In the genomic region with DNA sequence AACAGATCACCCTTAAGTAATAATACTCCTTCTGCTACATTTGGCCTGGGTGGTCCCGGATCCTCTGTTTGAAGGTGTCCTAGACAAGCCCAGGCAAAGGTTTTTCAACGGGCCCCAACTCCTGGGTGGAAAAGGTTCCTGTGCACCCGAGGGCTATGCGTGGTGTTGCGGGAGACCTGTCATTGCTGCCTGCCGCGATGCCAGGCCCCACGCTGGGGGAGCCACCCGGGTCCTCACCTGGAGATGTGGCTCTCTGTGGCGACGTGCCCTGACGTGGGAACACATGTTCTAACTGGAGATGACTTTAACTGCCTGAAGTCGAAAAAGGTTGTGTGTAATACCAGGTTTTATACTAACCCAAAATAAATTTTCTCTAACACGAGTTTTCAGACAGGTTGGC, we compare ENCODE assay signal across 27 cellular contexts.
DNase-seq lines count a peak whose midpoint lies in the region; ATAC-seq, FAIRE-seq and TF ChIP-seq lines count a peak whose summit lies in the region.
"Had no signal": no experiment of that assay in that cellular context is flagged by ENCODE, and none has a peak within 500 bp of the region (broad histone marks: within the 10 kb centered on the region; RNA-seq: fewer than 3 reads in every experiment).

No MANE protein-coding gene starts in this region.

- FAIRE-seq in kidney (lab: Jason Lieb, UNC): no peak
- FAIRE-seq: A549, GM12878, GM12892, GM18507 had no signal

- POLR2A ChIA-PET in MCF 10A (lab: Yijun Ruan, JAX): no interaction called here

- WGBS in mammary epithelial cell (ENCODE audit: low coverage, missing lambda C conversion rate): 32% methylated on average over 11 of the region's 14 CpGs
- WGBS in testis, 2 donors: 76 to 79% methylated on average over 11 to 14 of the region's 14 CpGs

- H3K9me3 Mint-ChIP-seq in MCF 10A (ENCODE audit: unreplicated experiment): peaks cover 50% of the 10 kb centered on the region
- H3K9me3 Mint-ChIP-seq in activated naive CD4-positive, alpha-beta T cell treated with anti-CD3 and anti-CD28 coated beads for 36 hours: peaks cover 4% of the 10 kb centered on the region
- peaks cover 3 to 9% of the 10 kb centered on the region in 2 donors for H3K9me3 Mint-ChIP-seq in activated T-cell treated with anti-CD3 and anti-CD28 coated beads, Interleukin-2, amount 50 U/mL, for 72 hours

- H3K9ac ChIP-seq in mammary epithelial cell (ENCODE audit: insufficient read depth, low read length) (no peak overlapping the region), kidney (ENCODE audit: low read length in 2 of 2) (no peak overlapping the region)
- H3K9ac ChIP-seq: BLaER1 had no signal

- H3K36me3 ChIP-seq in mammary epithelial cell (ENCODE audit: insufficient read depth, low read length): no peaks in the 10 kb centered on the region
- no peaks in the 10 kb centered on the region for H3K36me3 ChIP-seq in kidney (ENCODE audit: control insufficient read depth in 1 of 2, insufficient read depth in 2 of 2, low read length in 2 of 2)
- H3K36me3 ChIP-seq in testis (ENCODE audit: low read depth, missing control alignments): no peaks in the 10 kb centered on the region
- H3K36me3 ChIP-seq: BE2C, BLaER1 had no signal

- CTCF ChIA-PET in mammary epithelial cell (lab: Charles Lee; ENCODE audit: low non-redundant PET): no interaction called here
- CTCF ChIA-PET in MCF 10A (lab: Yijun Ruan, JAX): no interaction called here
- CTCF ChIA-PET in activated naive CD4-positive, alpha-beta T cell treated with anti-CD3 and anti-CD28 coated beads for 36 hours (lab: Charles Lee): no interaction called here

- intact Hi-C loops in mammary epithelial cell (cut with micrococcal nuclease): no loop called here
- intact Hi-C loops in MCF 10A (cut with micrococcal nuclease): no loop called here
- intact Hi-C loops in kidney (cut with DNase I): no loop called here
- intact Hi-C loops in testis (cut with DNase I; ENCODE audit: low total_unique reads): no loop called here
- intact Hi-C loops in activated naive CD4-positive, alpha-beta T cell treated with anti-CD3 and anti-CD28 coated beads for 36 hours (cut with micrococcal nuclease): no loop called here

- no peak overlapping the region for H3K4me3 ChIP-seq in mammary epithelial cell (replicated peaks in 1 of 3; ENCODE audit: insufficient read depth in 1 of 3, low read depth in 2 of 3, low read length in 3 of 3)
- H3K4me3 ChIP-seq in kidney (ENCODE audit: low read length in 2 of 2): no peak overlapping the region
- H3K4me3 ChIP-seq in testis: peak overlapping the region; percentile 15 to 30
- H3K4me3 ChIP-seq: A549, BLaER1, GM12878 had no signal

- H3K4me3 Mint-ChIP-seq in MCF 10A (ENCODE audit: unreplicated experiment): no peak overlapping the region
- H3K4me3 Mint-ChIP-seq in activated naive CD4-positive, alpha-beta T cell treated with anti-CD3 and anti-CD28 coated beads for 36 hours: no peak overlapping the region
- H3K4me3 Mint-ChIP-seq in activated T-cell treated with anti-CD3 and anti-CD28 coated beads, Interleukin-2, amount 50 U/mL, for 72 hours: no peak overlapping the region
- H3K4me3 Mint-ChIP-seq: CD14-positive monocyte; CD4-positive, alpha-beta memory T cell; CD4-positive, CD25-positive, alpha-beta regulatory T cell; CD8-positive, alpha-beta memory T cell had no signal

- H4K20me1 ChIP-seq in mammary epithelial cell (ENCODE audit: insufficient read depth, low read length): no peaks in the 10 kb centered on the region
- H4K20me1 ChIP-seq: BLaER1 had no signal

- H3K27me3 ChIP-seq in mammary epithelial cell (ENCODE audit: insufficient read depth, low read length) (peaks cover 2% of the 10 kb centered on the region), foreskin keratinocyte (peaks cover 22% of the 10 kb centered on the region), testis (no peaks in the 10 kb centered on the region)
- H3K27me3 ChIP-seq: BE2C, BLaER1 had no signal

- no peak overlapping the region for H3K27ac Mint-ChIP-seq in MCF 10A (ENCODE audit: low read depth, unreplicated experiment)
- H3K27ac Mint-ChIP-seq in activated naive CD4-positive, alpha-beta T cell treated with anti-CD3 and anti-CD28 coated beads for 36 hours: no peak overlapping the region
- no peak overlapping the region for H3K27ac Mint-ChIP-seq in activated T-cell treated with anti-CD3 and anti-CD28 coated beads, Interleukin-2, amount 50 U/mL, for 72 hours
- H3K27ac Mint-ChIP-seq: CD14-positive monocyte; CD4-positive, alpha-beta memory T cell; CD4-positive, CD25-positive, alpha-beta regulatory T cell; CD8-positive, alpha-beta memory T cell had no signal

- TF ChIP-seq CTCF in mammary epithelial cell (conservative IDR thresholded peaks at IDR 0.05 in 1 of 2, IDR thresholded peaks at IDR 0.05 in 1 of 2; ENCODE audit: extremely low read depth in 1 of 2, insufficient read depth in 1 of 2, low read depth in 1 of 2, low read length in 2 of 2) (no peak), MCF 10A (IDR thresholded peaks at IDR 0.05; ENCODE audit: unreplicated experiment) (no peak), foreskin keratinocyte (conservative IDR thresholded peaks at IDR 0.05) (no peak), kidney (IDR thresholded peaks at IDR 0.05; ENCODE audit: borderline replicate concordance, extremely low read depth, insufficient read depth) (no peak), testis (IDR thresholded peaks at IDR 0.05) (no peak)

- H2AFZ ChIP-seq in mammary epithelial cell (ENCODE audit: low read depth, low read length): peak overlapping the region; percentile 63

- TF ChIP-seq POLR2A in testis (IDR thresholded peaks at IDR 0.05): no peak

- no peak for DNase-seq in mammary epithelial cell
- DNase-seq in MCF 10A (ENCODE audit: unreplicated experiment): no peak
- no peak for DNase-seq in foreskin keratinocyte
- peak; percentile 65 for DNase-seq in kidney
- DNase-seq in testis: peak; percentile 16
- DNase-seq in activated naive CD4-positive, alpha-beta T cell treated with anti-CD3 and anti-CD28 coated beads for 36 hours: no peak
- DNase-seq in activated T-cell treated with anti-CD3 and anti-CD28 coated beads, Interleukin-2, amount 50 U/mL, for 72 hours: no peak
- DNase-seq: BE2C; C1 segment of cervical spinal cord; CD4-positive, alpha-beta memory T cell; CD4-positive, CD25-positive, alpha-beta regulatory T cell; CD8-positive, alpha-beta memory T cell; COR-L47; DMS 273 treated with DMSO at 0.1 percent for 48 hours; DMS153; DMS79; DND-41; EL; GDM1 had no signal

- no peaks in the 10 kb centered on the region for H3K4me1 Mint-ChIP-seq in MCF 10A (ENCODE audit: insufficient read depth, unreplicated experiment)
- no peaks in the 10 kb centered on the region for H3K4me1 Mint-ChIP-seq in activated naive CD4-positive, alpha-beta T cell treated with anti-CD3 and anti-CD28 coated beads for 36 hours (ENCODE audit: low read depth)
- H3K4me1 Mint-ChIP-seq in activated T-cell treated with anti-CD3 and anti-CD28 coated beads, Interleukin-2, amount 50 U/mL, for 72 hours (ENCODE audit: low read depth): no peaks in the 10 kb centered on the region
- H3K4me1 Mint-ChIP-seq: CD4-positive, alpha-beta memory T cell; CD4-positive, CD25-positive, alpha-beta regulatory T cell; CD8-positive, alpha-beta memory T cell had no signal

- BruUV-seq in mammary epithelial cell (replicated peaks; lab: Mats Ljungman, UMichigan) (no TSS peak), MCF 10A (replicated peaks; lab: Mats Ljungman, UMichigan) (no TSS peak)

- no peaks in the 10 kb centered on the region for H3K36me3 Mint-ChIP-seq in MCF 10A (ENCODE audit: insufficient read depth, unreplicated experiment)
- no peaks in the 10 kb centered on the region for H3K36me3 Mint-ChIP-seq in activated naive CD4-positive, alpha-beta T cell treated with anti-CD3 and anti-CD28 coated beads for 36 hours (ENCODE audit: low read depth)
- no peaks in the 10 kb centered on the region for H3K36me3 Mint-ChIP-seq in activated T-cell treated with anti-CD3 and anti-CD28 coated beads, Interleukin-2, amount 50 U/mL, for 72 hours (ENCODE audit: insufficient read depth in 2 of 2)
- H3K36me3 Mint-ChIP-seq: CD14-positive monocyte; CD4-positive, alpha-beta memory T cell; CD4-positive, CD25-positive, alpha-beta regulatory T cell; CD8-positive, alpha-beta memory T cell had no signal

- H3K4me1 ChIP-seq in mammary epithelial cell (ENCODE audit: insufficient read depth, low read length) (no peaks in the 10 kb centered on the region), foreskin keratinocyte (no peaks in the 10 kb centered on the region), kidney (ENCODE audit: control insufficient read depth in 1 of 2, insufficient read depth in 1 of 2, low read depth in 1 of 2, low read length in 2 of 2) (no peaks in the 10 kb centered on the region), testis (no peaks in the 10 kb centered on the region)
- H3K4me1 ChIP-seq: A549, BE2C, BLaER1 had no signal

- in situ Hi-C loops in mammary epithelial cell (cut with MboI; ENCODE audit: low sequenced_read_pairs in 2 of 2): no loop called here

- no peak overlapping the region for H3K4me2 ChIP-seq in mammary epithelial cell (ENCODE audit: insufficient read depth, low read depth, low read length)
- H3K4me2 ChIP-seq: A549, BLaER1 had no signal

- H3K27ac ChIP-seq in mammary epithelial cell (ENCODE audit: insufficient read depth, low read depth, low read length): no peak overlapping the region
- no peak overlapping the region for H3K27ac ChIP-seq in foreskin keratinocyte
- no peak overlapping the region for H3K27ac ChIP-seq in kidney (ENCODE audit: low read depth in 2 of 2, low read length in 2 of 2)
- no peak overlapping the region for H3K27ac ChIP-seq in testis
- H3K27ac ChIP-seq: 22Rv1, A549, BLaER1 had no signal

- dilution Hi-C loops in mammary epithelial cell (cut with HindIII; ENCODE audit: low sequenced_read_pairs): no loop called here

- no peaks in the 10 kb centered on the region for H3K79me2 ChIP-seq in mammary epithelial cell (ENCODE audit: insufficient read depth, low read length)

- H3K9me3 ChIP-seq in mammary epithelial cell (replicated peaks; ENCODE audit: insufficient read depth, low read length): no peaks in the 10 kb centered on the region
- no peaks in the 10 kb centered on the region for H3K9me3 ChIP-seq in kidney (ENCODE audit: control insufficient read depth in 1 of 2, low read length in 2 of 2)
- H3K9me3 ChIP-seq in testis: no peaks in the 10 kb centered on the region
- H3K9me3 ChIP-seq: A549, BE2C, BLaER1 had no signal

- no peaks in the 10 kb centered on the region for H3K27me3 Mint-ChIP-seq in MCF 10A (ENCODE audit: insufficient read depth, unreplicated experiment)
- peaks cover 9% of the 10 kb centered on the region for H3K27me3 Mint-ChIP-seq in activated naive CD4-positive, alpha-beta T cell treated with anti-CD3 and anti-CD28 coated beads for 36 hours (ENCODE audit: low read depth)
- no peaks in the 10 kb centered on the region for H3K27me3 Mint-ChIP-seq in activated T-cell treated with anti-CD3 and anti-CD28 coated beads, Interleukin-2, amount 50 U/mL, for 72 hours (ENCODE audit: low read depth)
- H3K27me3 Mint-ChIP-seq: CD4-positive, CD25-positive, alpha-beta regulatory T cell; CD8-positive, alpha-beta memory T cell had no signal

- ATAC-seq in foreskin keratinocyte (peak; percentile 16), HG02885 (IDR thresholded peaks at IDR 0.05; ENCODE audit: poor library complexity, unreplicated experiment) (no peak)
- ATAC-seq in activated T-cell treated with anti-CD3 and anti-CD28 coated beads, Interleukin-2, amount 50 U/mL, for 72 hours (replicated peaks in 1 of 2): no peak
- ATAC-seq: A549, GM12878 had no signal

Comparison
In these comparisons a context has a peak if more than half of its experiments do, and no peak if none do; other contexts are left out.
1. DNase-seq: peak in kidney (single experiment) and testis (single experiment); none in mammary epithelial cell (single experiment), MCF 10A (single experiment), foreskin keratinocyte (0 of 2), activated naive CD4-positive, alpha-beta T cell treated with anti-CD3 and anti-CD28 coated beads for 36 hours (single experiment) and activated T-cell treated with anti-CD3 and anti-CD28 coated beads, Interleukin-2, amount 50 U/mL, for 72 hours (0 of 2).
2. H3K4me3 ChIP-seq: peak in testis (2 of 2); none in mammary epithelial cell (0 of 3) and kidney (0 of 2).